ENCODE assay signal across 11 cellular contexts in genomic region chr20:49711331-49711987, GRCh38. TPM values are rescaled to one million over a fixed set of nuclear protein-coding genes. Genes with fewer than 3 reads are reported as not detected.
DNase-seq lines count a peak whose midpoint lies in the region; ATAC-seq and TF ChIP-seq lines count a peak whose summit lies in the region.
"Had no signal": no experiment of that assay in that cellular context is flagged by ENCODE, and none has a peak within 500 bp of the region (broad histone marks: within the 10 kb centered on the region; RNA-seq: fewer than 3 reads in every experiment).

No MANE protein-coding gene starts in this region.

- H3K9me3 Mint-ChIP-seq in activated CD4-positive, alpha-beta memory T cell treated with anti-CD3 and anti-CD28 coated beads, Interleukin-2, amount 10 ng/mL, durations not matched to agents 7 days and 5 days: no peaks in the 10 kb centered on the region
- H3K9me3 Mint-ChIP-seq in stimulated activated naive CD8-positive, alpha-beta T cell treated with anti-CD3 and anti-CD28 coated beads, Interleukin-15, amount 100 ng/mL, for 72 hours: no peaks in the 10 kb centered on the region

- peak overlapping the region; percentile 82 for H3K4me3 Mint-ChIP-seq in activated CD4-positive, alpha-beta memory T cell treated with anti-CD3 and anti-CD28 coated beads, Interleukin-2, amount 10 ng/mL, durations not matched to agents 7 days and 5 days
- peak overlapping the region; percentile 83 to 96 for H3K4me3 Mint-ChIP-seq in stimulated activated naive CD8-positive, alpha-beta T cell treated with anti-CD3 and anti-CD28 coated beads, Interleukin-15, amount 100 ng/mL, for 72 hours

- peak overlapping the region; percentile 85 for H3K4me2 ChIP-seq in hepatocyte

- no peaks in the 10 kb centered on the region for H3K9me3 ChIP-seq in hepatocyte (ENCODE audit: low read depth)

- no peaks in the 10 kb centered on the region for H3K27me3 ChIP-seq in hepatocyte

- peaks cover 77% of the 10 kb centered on the region for H3K79me2 ChIP-seq in hepatocyte

- H4K20me1 ChIP-seq in hepatocyte (ENCODE audit: insufficient read depth, poor library complexity, severe bottlenecking): peaks cover 44% of the 10 kb centered on the region

- WGBS in hepatocyte (ENCODE audit: low lambda C conversion rate, missing lambda C conversion rate): 74% methylated on average over 3 of the region's 3 CpGs

- POLR2A ChIA-PET in activated CD4-positive, alpha-beta memory T cell treated with anti-CD3 and anti-CD28 coated beads, Interleukin-2, amount 10 ng/mL, durations not matched to agents 7 days and 5 days (lab: Charles Lee): interaction anchor here (0.8 to 2.2 kb wide), 5 partner anchors 33 to 116 kb away, joined by 3 to 9 read pairs (median 4); no protein-coding TSS in a partner anchor

- ATAC-seq in stimulated activated naive CD8-positive, alpha-beta T cell treated with anti-CD3 and anti-CD28 coated beads, Interleukin-15, amount 100 ng/mL, for 72 hours: no peak
- ATAC-seq in GM18505 (IDR thresholded peaks at IDR 0.05; ENCODE audit: unreplicated experiment): no peak
- no peak for ATAC-seq in GM21360 (IDR thresholded peaks at IDR 0.05; ENCODE audit: unreplicated experiment)

- H2AFZ ChIP-seq in hepatocyte: no peak overlapping the region

- H3K4me1 ChIP-seq in hepatocyte (ENCODE audit: insufficient read depth): peaks cover 34% of the 10 kb centered on the region

- peaks cover 3% of the 10 kb centered on the region for H3K27me3 Mint-ChIP-seq in activated CD4-positive, alpha-beta memory T cell treated with anti-CD3 and anti-CD28 coated beads, Interleukin-2, amount 10 ng/mL, durations not matched to agents 7 days and 5 days
- no peaks in the 10 kb centered on the region for H3K27me3 Mint-ChIP-seq in stimulated activated naive CD8-positive, alpha-beta T cell treated with anti-CD3 and anti-CD28 coated beads, Interleukin-15, amount 100 ng/mL, for 72 hours

- peak; percentile 18 for DNase-seq in NCI-H510A treated with DMSO at 0.1 percent for 48 hours (lab: John Stamatoyannopoulos, UW)
- no peak for DNase-seq in NCI-H510A (lab: John Stamatoyannopoulos, UW)
- no peak for DNase-seq in activated CD4-positive, alpha-beta memory T cell treated with anti-CD3 and anti-CD28 coated beads, Interleukin-2, amount 10 ng/mL, durations not matched to agents 7 days and 5 days
- DNase-seq in hepatocyte (ENCODE audit: low spot score): no peak
- DNase-seq in stimulated activated naive CD8-positive, alpha-beta T cell treated with anti-CD3 and anti-CD28 coated beads, Interleukin-15, amount 100 ng/mL, for 72 hours: no peak
- DNase-seq in stimulated activated CD4-positive, alpha-beta T cell treated with anti-CD3 and anti-CD28 coated beads, Interleukin-4, amount 100 ng/mL, for 1 hour: no peak
- DNase-seq: activated CD8-positive, alpha-beta memory T cell treated with anti-CD3 and anti-CD28 coated beads for 24 hours; NCI-H1417 treated with DMSO at 0.1 percent for 48 hours had no signal

- peaks cover 39% of the 10 kb centered on the region for H3K4me1 Mint-ChIP-seq in activated CD4-positive, alpha-beta memory T cell treated with anti-CD3 and anti-CD28 coated beads, Interleukin-2, amount 10 ng/mL, durations not matched to agents 7 days and 5 days
- peaks cover 47% of the 10 kb centered on the region for H3K4me1 Mint-ChIP-seq in stimulated activated naive CD8-positive, alpha-beta T cell treated with anti-CD3 and anti-CD28 coated beads, Interleukin-15, amount 100 ng/mL, for 72 hours

- TF ChIP-seq CTCF in hepatocyte (IDR thresholded peaks at IDR 0.05; ENCODE audit: poor library complexity): no peak

- H3K27ac ChIP-seq in hepatocyte: peak overlapping the region; percentile 96
- H3K27ac ChIP-seq: 22Rv1 had no signal

- H3K27ac Mint-ChIP-seq in activated CD4-positive, alpha-beta memory T cell treated with anti-CD3 and anti-CD28 coated beads, Interleukin-2, amount 10 ng/mL, durations not matched to agents 7 days and 5 days: no peak overlapping the region
- no peak overlapping the region for H3K27ac Mint-ChIP-seq in stimulated activated naive CD8-positive, alpha-beta T cell treated with anti-CD3 and anti-CD28 coated beads, Interleukin-15, amount 100 ng/mL, for 72 hours

- CTCF ChIA-PET in activated CD4-positive, alpha-beta memory T cell treated with anti-CD3 and anti-CD28 coated beads, Interleukin-2, amount 10 ng/mL, durations not matched to agents 7 days and 5 days (lab: Charles Lee): interaction anchor here (0.7 to 1.6 kb wide), 4 partner anchors 14 to 170 kb away, joined by 3 to 7 read pairs (median 4); no protein-coding TSS in a partner anchor

- peak overlapping the region; percentile 92 for H3K4me3 ChIP-seq in hepatocyte

- TF ChIP-seq POLR2A in GM18505 (IDR thresholded peaks at IDR 0.05; ENCODE audit: borderline replicate concordance, extremely low read depth, insufficient read depth, insufficient read length): no peak

- H3K9me2 ChIP-seq in hepatocyte (replicated peaks; ENCODE audit: insufficient read depth): no peaks in the 10 kb centered on the region

- H3K36me3 Mint-ChIP-seq in activated CD4-positive, alpha-beta memory T cell treated with anti-CD3 and anti-CD28 coated beads, Interleukin-2, amount 10 ng/mL, durations not matched to agents 7 days and 5 days (ENCODE audit: low read depth): peaks cover 7% of the 10 kb centered on the region

- H3K36me3 ChIP-seq in hepatocyte (replicated peaks; ENCODE audit: insufficient read depth, low read depth): no peaks in the 10 kb centered on the region

RNA-seq across cellular contexts. Expression of gene B4GALT5, which starts 2.2 kb away (rescaled TPM):
- total RNA-seq in activated CD4-positive, alpha-beta memory T cell treated with anti-CD3 and anti-CD28 coated beads, Interleukin-2, amount 10 ng/mL, durations not matched to agents 7 days and 5 days: 10 to 100 TPM; 21.6 to 22.4 TPM
- total RNA-seq in hepatocyte: 41.8 and 42.5 TPM in 2 replicates
- polyA plus RNA-seq in hepatocyte: 12.0 and 12.9 TPM in 2 replicates
